5 cellular contexts compared by ENCODE assay signal in the genomic region with DNA sequence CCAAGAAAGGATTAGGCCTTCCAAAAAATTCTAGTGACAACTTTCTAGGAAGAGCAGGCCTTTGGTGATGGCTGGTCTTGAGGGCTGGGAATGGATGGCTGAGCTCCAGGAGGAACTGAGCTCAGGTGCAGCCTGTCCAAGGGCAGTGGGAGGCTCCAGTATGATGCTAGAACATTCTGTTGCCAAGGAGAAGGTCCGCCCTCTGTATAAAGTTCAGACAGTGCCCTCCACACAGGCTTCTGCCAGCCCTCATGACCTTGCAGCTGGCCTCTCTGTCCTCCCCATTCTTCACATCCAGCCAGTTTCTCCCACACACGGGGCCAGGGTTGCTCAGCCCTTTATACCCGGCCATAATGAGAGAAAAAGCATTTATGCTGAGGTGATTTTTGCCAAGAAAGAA.
DNase-seq lines count a peak whose midpoint lies in the region; ATAC-seq, FAIRE-seq and TF ChIP-seq lines count a peak whose summit lies in the region.
"Not testable (repeated sequence)": the region's sequence is repeated elsewhere in the genome, so short reads cannot be mapped to it uniquely, and the experiment has no call there.

No MANE protein-coding gene starts in this region.

- TF ChIP-seq CTCF in right lobe of liver (IDR thresholded peaks at IDR 0.05); mucosa of descending colon (IDR thresholded peaks at IDR 0.05); pancreas (IDR thresholded peaks at IDR 0.05): not testable (repeated sequence)

- FAIRE-seq in pancreas (lab: Jason Lieb, UNC), result not testable (repeated sequence)

- not testable (repeated sequence) for H3K27ac ChIP-seq in right lobe of liver, pancreas

- no CpG with 5 or more reads among the region's 3 CpGs for WGBS in right lobe of liver (ENCODE audit: insufficient coverage, low coverage, low lambda C conversion rate, missing lambda C conversion rate)
- WGBS in pancreas, 2 donors, result no CpG with 5 or more reads among the region's 3 CpGs

- H3K4me3 ChIP-seq in right lobe of liver, mucosa of descending colon, pancreas: not testable (repeated sequence)

- not testable (repeated sequence) for DNase-seq in left colon; left lobe of liver (ENCODE audit: low spot score); right lobe of liver; mucosa of descending colon; pancreas

- intact Hi-C loops in left colon (cut with DNase I, micrococcal nuclease); right lobe of liver (cut with DNase I); mucosa of descending colon (cut with DNase I, micrococcal nuclease); pancreas (cut with DNase I): not testable (repeated sequence)

- not testable (repeated sequence) for TF ChIP-seq POLR2A in right lobe of liver (IDR thresholded peaks at IDR 0.05)

- H3K4me1 ChIP-seq in right lobe of liver; mucosa of descending colon (ENCODE audit: low read depth); pancreas: not testable (repeated sequence)

- H3K27me3 ChIP-seq in right lobe of liver, pancreas: not testable (repeated sequence)

- H3K36me3 ChIP-seq in right lobe of liver; mucosa of descending colon (ENCODE audit: low read depth); pancreas: not testable (repeated sequence)

- ATAC-seq in left colon (peak; percentile 20), left lobe of liver (peak; percentile 64), right lobe of liver (peak; percentile 63 to 69 (median 68)), mucosa of descending colon (peak; percentile 21), pancreas (peak; percentile 27 to 63 (median 52))

- H3K9me3 ChIP-seq in right lobe of liver, mucosa of descending colon, pancreas: not testable (repeated sequence)
